Comparison of ENCODE assay signal across 10 cellular contexts in the genomic region with DNA sequence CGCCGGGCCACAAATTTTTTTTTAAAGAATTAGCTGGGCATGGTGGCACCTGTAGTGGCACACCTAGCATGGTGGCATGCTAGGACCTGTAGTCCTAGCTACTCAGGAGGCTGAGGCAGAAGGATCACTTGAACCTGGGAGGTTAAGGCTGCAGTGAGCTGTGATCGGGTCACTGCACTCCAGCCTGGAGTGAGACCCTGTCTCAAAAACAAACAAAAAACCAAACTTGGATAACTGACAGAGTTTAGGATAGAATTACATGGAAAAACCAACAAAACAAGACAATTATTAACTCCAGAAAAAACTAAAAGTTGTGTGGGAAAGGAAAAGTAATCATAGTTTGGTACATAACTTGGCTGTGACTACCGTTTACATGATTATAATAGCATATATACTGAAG. TPM values are rescaled to one million over a fixed set of nuclear protein-coding genes. Genes with fewer than 3 reads are reported as not detected.
DNase-seq lines count a peak whose midpoint lies in the region; ATAC-seq and TF ChIP-seq lines count a peak whose summit lies in the region.
"Had no signal": no experiment of that assay in that cellular context is flagged by ENCODE, and none has a peak within 500 bp of the region (broad histone marks: within the 10 kb centered on the region; RNA-seq: fewer than 3 reads in every experiment).

No MANE protein-coding gene starts in this region.

- peak overlapping the region in 5 of 11 experiments; percentile 96 to 99 (median 97); a peak in 4 of 22 replicates for H3K27ac ChIP-seq in BLaER1 treated with 17β-estradiol and CSF1 and Interleukin-3, amounts not matched to agents 10 nM and 100 nM

- TF ChIP-seq CTCF in GM13977 (IDR thresholded peaks at IDR 0.05; ENCODE audit: extremely low read depth, insufficient read depth, missing control alignments), result no peak

- no peaks in the 10 kb centered on the region for H3K27me3 Mint-ChIP-seq in activated naive CD8-positive, alpha-beta T cell treated with anti-CD3 and anti-CD28 coated beads, Interleukin-2, amount 50 U/mL, for 24 hours
- no peaks in the 10 kb centered on the region for H3K27me3 Mint-ChIP-seq in naive B cell

- H3K9me3 Mint-ChIP-seq in activated naive CD8-positive, alpha-beta T cell treated with anti-CD3 and anti-CD28 coated beads, Interleukin-2, amount 50 U/mL, for 24 hours, result no peaks in the 10 kb centered on the region
- H3K9me3 Mint-ChIP-seq in naive B cell, result no peaks in the 10 kb centered on the region

- peaks cover 2% of the 10 kb centered on the region for H3K36me3 Mint-ChIP-seq in activated naive CD8-positive, alpha-beta T cell treated with anti-CD3 and anti-CD28 coated beads, Interleukin-2, amount 50 U/mL, for 24 hours (ENCODE audit: low read depth)
- no peaks in the 10 kb centered on the region for H3K36me3 Mint-ChIP-seq in naive B cell

- in situ Hi-C loops in GM13977 (cut with MboI; ENCODE audit: low pct_unique_long_range_greater_than_20kb, low sequenced_read_pairs, unreplicated experiment), result no loop called here

- H3K4me2 ChIP-seq in BLaER1 treated with 17β-estradiol and CSF1 and Interleukin-3, amounts not matched to agents 10 nM and 100 nM, result peak overlapping the region in 9 of 11 experiments; percentile 13 to 99 (median 91); a peak in 13 of 22 replicates

- no peak for DNase-seq in activated naive CD8-positive, alpha-beta T cell treated with anti-CD3 and anti-CD28 coated beads, Interleukin-2, amount 50 U/mL, for 24 hours
- DNase-seq in naive B cell (no peak), anterior cingulate cortex (lab: John Stamatoyannopoulos, UW) (no peak), GM13977 (ENCODE audit: low spot score) (no peak), NCI-H1092 (lab: John Stamatoyannopoulos, UW) (no peak)
- DNase-seq: COR-L47, heart left ventricle had no signal

- H3K4me1 Mint-ChIP-seq in activated naive CD8-positive, alpha-beta T cell treated with anti-CD3 and anti-CD28 coated beads, Interleukin-2, amount 50 U/mL, for 24 hours, result peaks cover 35% of the 10 kb centered on the region
- H3K4me1 Mint-ChIP-seq in naive B cell, result peaks cover 33 to 60% (median 46%) of the 10 kb centered on the region in 3 donors

- no peaks in the 10 kb centered on the region for H3K36me3 ChIP-seq in BLaER1 treated with 17β-estradiol and CSF1 and Interleukin-3, amounts not matched to agents 10 nM and 100 nM
- H3K36me3 ChIP-seq: heart left ventricle had no signal

- H3K4me1 ChIP-seq in BLaER1 treated with 17β-estradiol and CSF1 and Interleukin-3, amounts not matched to agents 10 nM and 100 nM, result peaks cover 15 to 37% (median 26%) of the 10 kb centered on the region in 10 experiments

- H3K4me3 ChIP-seq in BLaER1 treated with 17β-estradiol and CSF1 and Interleukin-3, amounts not matched to agents 10 nM and 100 nM, result peak overlapping the region in 3 of 10 experiments; percentile 78 to 92 (median 86); a peak in 5 of 20 replicates
- peak overlapping the region; percentile 44; the same call in 1 of the 2 replicates for H3K4me3 ChIP-seq in GM08714 (ENCODE audit: low read length)

- peaks cover 0 to 3% (median 0%) of the 10 kb centered on the region in 11 experiments; a peak in 2 of 22 replicates for H4K20me1 ChIP-seq in BLaER1 treated with 17β-estradiol and CSF1 and Interleukin-3, amounts not matched to agents 10 nM and 100 nM

- peak overlapping the region; percentile 98 for H3K4me3 Mint-ChIP-seq in activated naive CD8-positive, alpha-beta T cell treated with anti-CD3 and anti-CD28 coated beads, Interleukin-2, amount 50 U/mL, for 24 hours
- peak overlapping the region; percentile 84 to 100 (median 99) for H3K4me3 Mint-ChIP-seq in naive B cell

- H3K27ac Mint-ChIP-seq in activated naive CD8-positive, alpha-beta T cell treated with anti-CD3 and anti-CD28 coated beads, Interleukin-2, amount 50 U/mL, for 24 hours, result peak overlapping the region; percentile 99
- H3K27ac Mint-ChIP-seq in naive B cell, result peak overlapping the region in 5 of 6 donors; percentile 33 to 98 (median 69)

- peaks cover 0 to 3% (median 0%) of the 10 kb centered on the region in 11 experiments; a peak in 1 of 22 replicates for H3K9me3 ChIP-seq in BLaER1 treated with 17β-estradiol and CSF1 and Interleukin-3, amounts not matched to agents 10 nM and 100 nM (replicated peaks in 1 of 11)
- H3K9me3 ChIP-seq: heart left ventricle had no signal

- peak overlapping the region in 2 of 11 experiments; percentile 98 to 99; a peak in 4 of 22 replicates for H3K9ac ChIP-seq in BLaER1 treated with 17β-estradiol and CSF1 and Interleukin-3, amounts not matched to agents 10 nM and 100 nM

- no peak for ATAC-seq in activated naive CD8-positive, alpha-beta T cell treated with anti-CD3 and anti-CD28 coated beads, Interleukin-2, amount 50 U/mL, for 24 hours
- ATAC-seq in naive B cell (ENCODE audit: low read depth in 2 of 2) (no peak), GM18870 (IDR thresholded peaks at IDR 0.05; ENCODE audit: unreplicated experiment) (no peak)
- ATAC-seq: heart left ventricle had no signal

- H3K27me3 ChIP-seq in BLaER1 treated with 17β-estradiol and CSF1 and Interleukin-3, amounts not matched to agents 10 nM and 100 nM, result no peaks in the 10 kb centered on the region
- H3K27me3 ChIP-seq: heart left ventricle had no signal

RNA-seq across cellular contexts. Expression of a gene that starts 1.6 kb away (rescaled TPM):
- 10 to 100 TPM; 12.8 to 53.3 (median 46.8) TPM for polyA plus RNA-seq in naive B cell (ENCODE audit: low read depth in 6 of 6)

RNA-seq across cellular contexts. Expression of a gene that starts 42.5 kb away (rescaled TPM):
- 100 to 1,000 TPM; 196 to 279 (median 251) TPM for polyA plus RNA-seq in naive B cell (ENCODE audit: low read depth in 6 of 6)

RNA-seq across cellular contexts. Expression of a gene that starts 42.9 kb away (rescaled TPM):
- 10 to 100 TPM; 12.3 to 24.6 (median 20.5) TPM for polyA plus RNA-seq in naive B cell (ENCODE audit: low read depth in 6 of 6)
